In the genomic region with DNA sequence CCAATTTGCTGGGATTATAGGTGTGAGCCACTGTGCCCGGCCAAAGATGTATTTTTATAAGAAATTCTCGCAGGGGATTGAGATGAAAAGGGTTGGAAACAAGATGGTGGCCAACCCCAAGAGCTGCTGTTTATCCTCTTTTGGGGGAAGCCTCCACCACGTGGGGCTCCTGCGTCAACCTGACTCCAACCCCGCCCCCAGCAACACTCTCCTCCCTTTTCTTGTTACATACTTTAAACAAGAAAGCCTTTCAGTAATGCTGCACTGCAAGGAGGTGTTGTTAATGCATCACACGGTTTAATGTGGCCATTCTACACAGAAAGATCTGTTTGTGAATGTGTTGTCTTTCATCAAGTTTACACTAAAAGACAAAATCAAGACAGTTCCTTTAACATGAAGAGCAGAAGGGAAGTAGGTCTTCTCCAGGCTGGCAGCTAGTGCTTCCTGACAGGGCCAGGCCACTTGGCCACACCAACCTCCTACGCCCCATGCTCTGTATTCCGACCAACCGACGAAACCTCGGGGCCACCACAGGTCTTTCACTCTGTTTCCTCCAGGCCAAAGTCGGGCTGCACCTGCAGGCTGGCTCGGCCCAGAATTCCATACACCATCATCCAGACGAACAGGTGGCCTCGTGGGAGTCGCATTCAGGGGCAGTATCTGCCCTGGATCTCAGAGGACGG, we compare ENCODE assay signal across 1 cellular context.
TF ChIP-seq lines count a peak whose summit lies in the region.

No MANE protein-coding gene starts in this region.

TF ChIP-seq in GM12878, 131 proteins besides CTCF, POLR2A, EP300 and RAD21 (continues in another document):
- TF ChIP-seq, protein P1, sequence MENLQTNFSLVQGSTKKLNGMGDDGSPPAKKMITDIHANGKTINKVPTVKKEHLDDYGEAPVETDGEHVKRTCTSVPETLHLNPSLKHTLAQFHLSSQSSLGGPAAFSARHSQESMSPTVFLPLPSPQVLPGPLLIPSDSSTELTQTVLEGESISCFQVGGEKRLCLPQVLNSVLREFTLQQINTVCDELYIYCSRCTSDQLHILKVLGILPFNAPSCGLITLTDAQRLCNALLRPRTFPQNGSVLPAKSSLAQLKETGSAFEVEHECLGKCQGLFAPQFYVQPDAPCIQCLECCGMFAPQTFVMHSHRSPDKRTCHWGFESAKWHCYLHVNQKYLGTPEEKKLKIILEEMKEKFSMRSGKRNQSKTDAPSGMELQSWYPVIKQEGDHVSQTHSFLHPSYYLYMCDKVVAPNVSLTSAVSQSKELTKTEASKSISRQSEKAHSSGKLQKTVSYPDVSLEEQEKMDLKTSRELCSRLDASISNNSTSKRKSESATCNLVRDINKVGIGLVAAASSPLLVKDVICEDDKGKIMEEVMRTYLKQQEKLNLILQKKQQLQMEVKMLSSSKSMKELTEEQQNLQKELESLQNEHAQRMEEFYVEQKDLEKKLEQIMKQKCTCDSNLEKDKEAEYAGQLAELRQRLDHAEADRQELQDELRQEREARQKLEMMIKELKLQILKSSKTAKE (IDR thresholded peaks at IDR 0.05; ENCODE audit: low read depth, poor library complexity, severe bottlenecking): no peak
- TF ChIP-seq, protein P2, sequence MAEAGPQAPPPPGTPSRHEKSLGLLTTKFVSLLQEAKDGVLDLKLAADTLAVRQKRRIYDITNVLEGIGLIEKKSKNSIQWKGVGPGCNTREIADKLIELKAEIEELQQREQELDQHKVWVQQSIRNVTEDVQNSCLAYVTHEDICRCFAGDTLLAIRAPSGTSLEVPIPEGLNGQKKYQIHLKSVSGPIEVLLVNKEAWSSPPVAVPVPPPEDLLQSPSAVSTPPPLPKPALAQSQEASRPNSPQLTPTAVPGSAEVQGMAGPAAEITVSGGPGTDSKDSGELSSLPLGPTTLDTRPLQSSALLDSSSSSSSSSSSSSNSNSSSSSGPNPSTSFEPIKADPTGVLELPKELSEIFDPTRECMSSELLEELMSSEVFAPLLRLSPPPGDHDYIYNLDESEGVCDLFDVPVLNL (IDR thresholded peaks at IDR 0.05; ENCODE audit: low read depth, low read length): no peak
- TF ChIP-seq FOS (IDR thresholded peaks at IDR 0.05; ENCODE audit: borderline replicate concordance, extremely low read depth, insufficient read length) (no peak), TCF7 (IDR thresholded peaks at IDR 0.05; ENCODE audit: borderline replicate concordance) (no peak), SMARCA5 (IDR thresholded peaks at IDR 0.05) (no peak), DPF2 (IDR thresholded peaks at IDR 0.05) (peak; percentile 17; the same call in 1 of the 2 replicates), SUZ12 (IDR thresholded peaks at IDR 0.05; ENCODE audit: unreplicated experiment) (no peak), KAT2A (conservative IDR thresholded peaks at IDR 0.05; ENCODE audit: control insufficient read depth, low read depth, low read length) (no peak), JUND (IDR thresholded peaks at IDR 0.05; ENCODE audit: low read depth, low read length) (no peak), NR2C2 (IDR thresholded peaks at IDR 0.05; ENCODE audit: borderline replicate concordance, control insufficient read depth, insufficient read length, low read depth) (no peak), ETV6 (conservative IDR thresholded peaks at IDR 0.05 in 1 of 2, IDR thresholded peaks at IDR 0.05 in 1 of 2; ENCODE audit: borderline replicate concordance in 1 of 2, low read depth in 1 of 2) (0 out of 4 replicates have a peak, but pooled peaks of 1 of the 2 experiments have one; percentile 2), BMI1 (IDR thresholded peaks at IDR 0.05; ENCODE audit: borderline replicate concordance) (no peak), WRNIP1 (IDR thresholded peaks at IDR 0.05; ENCODE audit: borderline replicate concordance, low read depth, low read length) (no peak), RBBP5 (conservative IDR thresholded peaks at IDR 0.05) (no peak), RUNX3 (IDR thresholded peaks at IDR 0.05; ENCODE audit: low read length) (peak; percentile 19; the same call in 1 of the 2 replicates), NFYA (IDR thresholded peaks at IDR 0.05; ENCODE audit: borderline replicate concordance, low read depth, low read length) (no peak), ZNF622 (IDR thresholded peaks at IDR 0.05) (no peak), RAD51 (IDR thresholded peaks at IDR 0.05) (peak; percentile 74), SUPT20H (IDR thresholded peaks at IDR 0.05; ENCODE audit: borderline replicate concordance, control insufficient read depth, low read depth, low read length) (no peak), CBX3 (IDR thresholded peaks at IDR 0.05; ENCODE audit: borderline replicate concordance, low read depth) (no peak), RELA (IDR thresholded peaks at IDR 0.05; ENCODE audit: borderline replicate concordance, partially characterized antibody) (no peak), SMAD1 (IDR thresholded peaks at IDR 0.05; ENCODE audit: low read depth, partially characterized antibody) (no peak), YY1 (IDR thresholded peaks at IDR 0.05; ENCODE audit: low read depth, low read length) (peak; percentile 70), PML (IDR thresholded peaks at IDR 0.05; ENCODE audit: low read length) (no peak), IKZF1 (conservative IDR thresholded peaks at IDR 0.05) (no peak), SREBF2 (IDR thresholded peaks at IDR 0.05; ENCODE audit: low read length) (no peak), CHD2 (IDR thresholded peaks at IDR 0.05; ENCODE audit: borderline replicate concordance, low read depth, low read length) (no peak)
- TF ChIP-seq, protein P3, sequence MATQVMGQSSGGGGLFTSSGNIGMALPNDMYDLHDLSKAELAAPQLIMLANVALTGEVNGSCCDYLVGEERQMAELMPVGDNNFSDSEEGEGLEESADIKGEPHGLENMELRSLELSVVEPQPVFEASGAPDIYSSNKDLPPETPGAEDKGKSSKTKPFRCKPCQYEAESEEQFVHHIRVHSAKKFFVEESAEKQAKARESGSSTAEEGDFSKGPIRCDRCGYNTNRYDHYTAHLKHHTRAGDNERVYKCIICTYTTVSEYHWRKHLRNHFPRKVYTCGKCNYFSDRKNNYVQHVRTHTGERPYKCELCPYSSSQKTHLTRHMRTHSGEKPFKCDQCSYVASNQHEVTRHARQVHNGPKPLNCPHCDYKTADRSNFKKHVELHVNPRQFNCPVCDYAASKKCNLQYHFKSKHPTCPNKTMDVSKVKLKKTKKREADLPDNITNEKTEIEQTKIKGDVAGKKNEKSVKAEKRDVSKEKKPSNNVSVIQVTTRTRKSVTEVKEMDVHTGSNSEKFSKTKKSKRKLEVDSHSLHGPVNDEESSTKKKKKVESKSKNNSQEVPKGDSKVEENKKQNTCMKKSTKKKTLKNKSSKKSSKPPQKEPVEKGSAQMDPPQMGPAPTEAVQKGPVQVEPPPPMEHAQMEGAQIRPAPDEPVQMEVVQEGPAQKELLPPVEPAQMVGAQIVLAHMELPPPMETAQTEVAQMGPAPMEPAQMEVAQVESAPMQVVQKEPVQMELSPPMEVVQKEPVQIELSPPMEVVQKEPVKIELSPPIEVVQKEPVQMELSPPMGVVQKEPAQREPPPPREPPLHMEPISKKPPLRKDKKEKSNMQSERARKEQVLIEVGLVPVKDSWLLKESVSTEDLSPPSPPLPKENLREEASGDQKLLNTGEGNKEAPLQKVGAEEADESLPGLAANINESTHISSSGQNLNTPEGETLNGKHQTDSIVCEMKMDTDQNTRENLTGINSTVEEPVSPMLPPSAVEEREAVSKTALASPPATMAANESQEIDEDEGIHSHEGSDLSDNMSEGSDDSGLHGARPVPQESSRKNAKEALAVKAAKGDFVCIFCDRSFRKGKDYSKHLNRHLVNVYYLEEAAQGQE (IDR thresholded peaks at IDR 0.05; ENCODE audit: low read depth, low read length): no peak
- TF ChIP-seq, protein P4, sequence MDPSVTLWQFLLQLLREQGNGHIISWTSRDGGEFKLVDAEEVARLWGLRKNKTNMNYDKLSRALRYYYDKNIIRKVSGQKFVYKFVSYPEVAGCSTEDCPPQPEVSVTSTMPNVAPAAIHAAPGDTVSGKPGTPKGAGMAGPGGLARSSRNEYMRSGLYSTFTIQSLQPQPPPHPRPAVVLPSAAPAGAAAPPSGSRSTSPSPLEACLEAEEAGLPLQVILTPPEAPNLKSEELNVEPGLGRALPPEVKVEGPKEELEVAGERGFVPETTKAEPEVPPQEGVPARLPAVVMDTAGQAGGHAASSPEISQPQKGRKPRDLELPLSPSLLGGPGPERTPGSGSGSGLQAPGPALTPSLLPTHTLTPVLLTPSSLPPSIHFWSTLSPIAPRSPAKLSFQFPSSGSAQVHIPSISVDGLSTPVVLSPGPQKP (IDR thresholded peaks at IDR 0.05; ENCODE audit: low read depth, low read length): no peak
- TF ChIP-seq, protein P5, sequence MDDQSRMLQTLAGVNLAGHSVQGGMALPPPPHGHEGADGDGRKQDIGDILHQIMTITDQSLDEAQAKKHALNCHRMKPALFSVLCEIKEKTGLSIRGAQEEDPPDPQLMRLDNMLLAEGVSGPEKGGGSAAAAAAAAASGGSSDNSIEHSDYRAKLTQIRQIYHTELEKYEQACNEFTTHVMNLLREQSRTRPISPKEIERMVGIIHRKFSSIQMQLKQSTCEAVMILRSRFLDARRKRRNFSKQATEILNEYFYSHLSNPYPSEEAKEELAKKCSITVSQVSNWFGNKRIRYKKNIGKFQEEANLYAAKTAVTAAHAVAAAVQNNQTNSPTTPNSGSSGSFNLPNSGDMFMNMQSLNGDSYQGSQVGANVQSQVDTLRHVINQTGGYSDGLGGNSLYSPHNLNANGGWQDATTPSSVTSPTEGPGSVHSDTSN (IDR thresholded peaks at IDR 0.05; ENCODE audit: insufficient replicate concordance, low read depth, low read length): no peak
- TF ChIP-seq, protein P6, sequence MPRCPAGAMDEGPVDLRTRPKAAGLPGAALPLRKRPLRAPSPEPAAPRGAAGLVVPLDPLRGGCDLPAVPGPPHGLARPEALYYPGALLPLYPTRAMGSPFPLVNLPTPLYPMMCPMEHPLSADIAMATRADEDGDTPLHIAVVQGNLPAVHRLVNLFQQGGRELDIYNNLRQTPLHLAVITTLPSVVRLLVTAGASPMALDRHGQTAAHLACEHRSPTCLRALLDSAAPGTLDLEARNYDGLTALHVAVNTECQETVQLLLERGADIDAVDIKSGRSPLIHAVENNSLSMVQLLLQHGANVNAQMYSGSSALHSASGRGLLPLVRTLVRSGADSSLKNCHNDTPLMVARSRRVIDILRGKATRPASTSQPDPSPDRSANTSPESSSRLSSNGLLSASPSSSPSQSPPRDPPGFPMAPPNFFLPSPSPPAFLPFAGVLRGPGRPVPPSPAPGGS (IDR thresholded peaks at IDR 0.05; ENCODE audit: borderline replicate concordance, insufficient read depth, low read depth, low read length, poor library complexity, severe bottlenecking): no peak
- TF ChIP-seq, protein P7, sequence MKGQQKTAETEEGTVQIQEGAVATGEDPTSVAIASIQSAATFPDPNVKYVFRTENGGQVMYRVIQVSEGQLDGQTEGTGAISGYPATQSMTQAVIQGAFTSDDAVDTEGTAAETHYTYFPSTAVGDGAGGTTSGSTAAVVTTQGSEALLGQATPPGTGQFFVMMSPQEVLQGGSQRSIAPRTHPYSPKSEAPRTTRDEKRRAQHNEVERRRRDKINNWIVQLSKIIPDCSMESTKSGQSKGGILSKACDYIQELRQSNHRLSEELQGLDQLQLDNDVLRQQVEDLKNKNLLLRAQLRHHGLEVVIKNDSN (IDR thresholded peaks at IDR 0.05; ENCODE audit: borderline replicate concordance, extremely low read length, insufficient read depth, low read depth, low read length): peak; percentile 48
- TF ChIP-seq, protein P8, sequence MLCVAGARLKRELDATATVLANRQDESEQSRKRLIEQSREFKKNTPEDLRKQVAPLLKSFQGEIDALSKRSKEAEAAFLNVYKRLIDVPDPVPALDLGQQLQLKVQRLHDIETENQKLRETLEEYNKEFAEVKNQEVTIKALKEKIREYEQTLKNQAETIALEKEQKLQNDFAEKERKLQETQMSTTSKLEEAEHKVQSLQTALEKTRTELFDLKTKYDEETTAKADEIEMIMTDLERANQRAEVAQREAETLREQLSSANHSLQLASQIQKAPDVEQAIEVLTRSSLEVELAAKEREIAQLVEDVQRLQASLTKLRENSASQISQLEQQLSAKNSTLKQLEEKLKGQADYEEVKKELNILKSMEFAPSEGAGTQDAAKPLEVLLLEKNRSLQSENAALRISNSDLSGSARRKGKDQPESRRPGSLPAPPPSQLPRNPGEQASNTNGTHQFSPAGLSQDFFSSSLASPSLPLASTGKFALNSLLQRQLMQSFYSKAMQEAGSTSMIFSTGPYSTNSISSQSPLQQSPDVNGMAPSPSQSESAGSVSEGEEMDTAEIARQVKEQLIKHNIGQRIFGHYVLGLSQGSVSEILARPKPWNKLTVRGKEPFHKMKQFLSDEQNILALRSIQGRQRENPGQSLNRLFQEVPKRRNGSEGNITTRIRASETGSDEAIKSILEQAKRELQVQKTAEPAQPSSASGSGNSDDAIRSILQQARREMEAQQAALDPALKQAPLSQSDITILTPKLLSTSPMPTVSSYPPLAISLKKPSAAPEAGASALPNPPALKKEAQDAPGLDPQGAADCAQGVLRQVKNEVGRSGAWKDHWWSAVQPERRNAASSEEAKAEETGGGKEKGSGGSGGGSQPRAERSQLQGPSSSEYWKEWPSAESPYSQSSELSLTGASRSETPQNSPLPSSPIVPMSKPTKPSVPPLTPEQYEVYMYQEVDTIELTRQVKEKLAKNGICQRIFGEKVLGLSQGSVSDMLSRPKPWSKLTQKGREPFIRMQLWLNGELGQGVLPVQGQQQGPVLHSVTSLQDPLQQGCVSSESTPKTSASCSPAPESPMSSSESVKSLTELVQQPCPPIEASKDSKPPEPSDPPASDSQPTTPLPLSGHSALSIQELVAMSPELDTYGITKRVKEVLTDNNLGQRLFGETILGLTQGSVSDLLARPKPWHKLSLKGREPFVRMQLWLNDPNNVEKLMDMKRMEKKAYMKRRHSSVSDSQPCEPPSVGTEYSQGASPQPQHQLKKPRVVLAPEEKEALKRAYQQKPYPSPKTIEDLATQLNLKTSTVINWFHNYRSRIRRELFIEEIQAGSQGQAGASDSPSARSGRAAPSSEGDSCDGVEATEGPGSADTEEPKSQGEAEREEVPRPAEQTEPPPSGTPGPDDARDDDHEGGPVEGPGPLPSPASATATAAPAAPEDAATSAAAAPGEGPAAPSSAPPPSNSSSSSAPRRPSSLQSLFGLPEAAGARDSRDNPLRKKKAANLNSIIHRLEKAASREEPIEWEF (IDR thresholded peaks at IDR 0.05; ENCODE audit: insufficient replicate concordance, low read depth, low read length): no peak
